30 cellular contexts compared by ENCODE assay signal in the genomic region with DNA sequence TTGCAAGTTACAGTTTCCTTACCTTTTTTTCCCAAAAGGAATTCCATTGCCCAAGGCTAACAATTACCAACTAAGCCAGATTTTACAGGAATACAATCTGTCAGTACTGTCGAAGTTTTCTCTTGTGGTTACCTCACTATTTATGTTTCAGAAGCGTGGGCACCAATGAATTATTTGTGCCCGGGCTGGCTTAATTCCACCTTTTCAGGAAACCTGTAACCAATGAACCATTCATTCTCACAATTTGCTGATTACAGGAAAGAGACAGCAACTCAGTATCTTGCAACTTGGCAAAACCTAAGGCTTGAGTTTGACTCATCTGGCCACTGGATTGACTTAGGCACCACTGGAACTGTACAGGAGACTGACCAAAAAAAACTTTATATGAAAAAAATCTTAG.
"Had no signal": no experiment of that assay in that cellular context is flagged by ENCODE, and none has a peak within 500 bp of the region (broad histone marks: within the 10 kb centered on the region; RNA-seq: fewer than 3 reads in every experiment).

No MANE protein-coding gene starts in this region.

- H2AFZ ChIP-seq: hepatocyte had no signal

- ATAC-seq: activated CD4-positive, alpha-beta T cell treated with anti-CD3 and anti-CD28 coated beads for 36 hours; activated T-cell treated with anti-CD3 and anti-CD28 coated beads, Interleukin-2, amount 50 U/mL, for 72 hours; gastroesophageal sphincter; naive thymus-derived CD4-positive, alpha-beta T cell; pancreas; stimulated activated naive B cell treated with anti-CD40 and anti-IgM and Interleukin-4, amounts not matched to agents 10 μg/mL and 1 μg/mL and 100 μg/mL, for 72 hours; T-cell had no signal

- H3K36me3 ChIP-seq: adrenal gland, cardiac muscle cell, colonic mucosa, gastroesophageal sphincter, pancreas, prostate gland, sigmoid colon, stomach, thyroid gland, upper lobe of left lung, vagina had no signal

- H3K27me3 ChIP-seq: adrenal gland, colonic mucosa, gastroesophageal sphincter, hepatocyte, pancreas, sigmoid colon, stomach, thyroid gland, upper lobe of left lung, vagina had no signal

- H3K9me3 ChIP-seq: adrenal gland, colonic mucosa, gastroesophageal sphincter, pancreas, prostate gland, sigmoid colon, stomach, thyroid gland, upper lobe of left lung, vagina had no signal

- H3K4me3 ChIP-seq: adrenal gland, cardiac muscle cell, colonic mucosa, gastroesophageal sphincter, hepatocyte, pancreas, prostate gland, sigmoid colon, stomach, thyroid gland, upper lobe of left lung, vagina had no signal

- H3K4me2 ChIP-seq: hepatocyte had no signal

- H3K4me1 ChIP-seq: adrenal gland, colonic mucosa, gastroesophageal sphincter, pancreas, prostate gland, sigmoid colon, stomach, thyroid gland, upper lobe of left lung, vagina had no signal

- DNase-seq: activated CD4-positive, alpha-beta T cell treated with anti-CD3 and anti-CD28 coated beads for 36 hours; activated CD4-positive, CD25-positive, alpha-beta regulatory T cell; activated naive CD4-positive, alpha-beta T cell treated with anti-CD3 and anti-CD28 coated beads for 36 hours; activated naive CD8-positive, alpha-beta T cell treated with anti-CD3 and anti-CD28 coated beads for 36 hours; activated T-cell treated with anti-CD3 and anti-CD28 coated beads for 4 hours; activated T-cell treated with anti-CD3 and anti-CD28 coated beads, Interleukin-2, amount 50 U/mL, for 72 hours; adrenal gland; cerebellar nuclear complex; colonic mucosa; effector CD8-positive, alpha-beta T cell; kidney; midbrain; naive thymus-derived CD4-positive, alpha-beta T cell; nucleus accumbens; pancreas; sigmoid colon; small intestine; stimulated activated CD4-positive, alpha-beta T cell treated with anti-CD3 and anti-CD28 coated beads, Interleukin-1b, Interleukin-23, amount 100 ng/mL, for 48 hours; stimulated activated CD4-positive, alpha-beta T cell treated with anti-CD3 and anti-CD28 coated beads, Interleukin-4, amount 100 ng/mL, for 4 hours; stimulated activated CD8-positive, alpha-beta memory T cell treated with anti-CD3 and anti-CD28 coated beads, Interleukin-4, amount 100 ng/mL, for 48 hours; stimulated activated naive B cell treated with anti-CD40 and anti-IgM and Interleukin-4, amounts not matched to agents 10 μg/mL and 1 μg/mL and 100 μg/mL, for 72 hours; stomach; T-cell; thyroid gland; upper lobe of left lung had no signal

- H3K27ac ChIP-seq: adrenal gland, cardiac muscle cell, colonic mucosa, gastroesophageal sphincter, hepatocyte, pancreas, prostate gland, sigmoid colon, stomach, thyroid gland, upper lobe of left lung, vagina had no signal
